1 cellular context compared by ENCODE assay signal in genomic region chr18:46320928-46321855, GRCh38.
TF ChIP-seq lines count a peak whose summit lies in the region.

No MANE protein-coding gene starts in this region.

TF ChIP-seq in GM23338, 12 proteins besides CTCF, POLR2A, EP300 and RAD21 (continued from another document):
- TF ChIP-seq ZNF462 (CRISPR knock-in tag; IDR thresholded peaks at IDR 0.05), result no peak
- no peak for TF ChIP-seq STAT1 (IDR thresholded peaks at IDR 0.05; ENCODE audit: unreplicated experiment)
- no peak for TF ChIP-seq EZH2phosphoT487 (IDR thresholded peaks at IDR 0.05; ENCODE audit: unreplicated experiment)
- no peak for TF ChIP-seq JUNB (IDR thresholded peaks at IDR 0.05; ENCODE audit: unreplicated experiment)
- no peak for TF ChIP-seq EZH2 (IDR thresholded peaks at IDR 0.05; ENCODE audit: low read depth, unreplicated experiment)
- no peak for TF ChIP-seq CREB1 (CRISPR knock-in tag; IDR thresholded peaks at IDR 0.05; ENCODE audit: low read depth)
- TF ChIP-seq REST (IDR thresholded peaks at IDR 0.05; ENCODE audit: unreplicated experiment), result no peak
